ENCODE assay signal across 14 cellular contexts in genomic region chr2:205188516-205189138, GRCh38.
A peak's percentile ranks its signal among the peaks of the same experiment; 100 is the strongest.
DNase-seq lines count a peak whose midpoint lies in the region; ATAC-seq, FAIRE-seq and TF ChIP-seq lines count a peak whose summit lies in the region.
"Had no signal": no experiment of that assay in that cellular context is flagged by ENCODE, and none has a peak within 500 bp of the region (broad histone marks: within the 10 kb centered on the region; RNA-seq: fewer than 3 reads in every experiment).

No MANE protein-coding gene starts in this region.

- no peaks in the 10 kb centered on the region for H3K36me3 Mint-ChIP-seq in astrocyte (ENCODE audit: low read depth, unreplicated experiment)
- H3K36me3 Mint-ChIP-seq in activated T-cell treated with anti-CD3 and anti-CD28 coated beads, Interleukin-2, amount 50 U/mL, for 72 hours (ENCODE audit: insufficient read depth in 2 of 2) = no peaks in the 10 kb centered on the region
- H3K36me3 Mint-ChIP-seq: naive B cell had no signal

- FAIRE-seq in astrocyte (lab: Jason Lieb, UNC) = no peak
- FAIRE-seq: A204.1 had no signal

- intact Hi-C loops in tibial artery (cut with DNase I; ENCODE audit: low total_unique reads) = no loop called here

- H3K79me2 ChIP-seq in astrocyte (ENCODE audit: insufficient read depth, low read length) = no peaks in the 10 kb centered on the region

- no peaks in the 10 kb centered on the region for H3K9me3 ChIP-seq in astrocyte (ENCODE audit: insufficient read depth, low read depth, low read length)
- no peaks in the 10 kb centered on the region for H3K9me3 ChIP-seq in tibial artery

- H3K4me3 ChIP-seq in astrocyte (ENCODE audit: insufficient read depth, low read depth, low read length) = no peak overlapping the region
- no peak overlapping the region for H3K4me3 ChIP-seq in tibial artery

- no peaks in the 10 kb centered on the region for H3K27me3 ChIP-seq in astrocyte (ENCODE audit: insufficient read depth, low read length)
- no peaks in the 10 kb centered on the region for H3K27me3 ChIP-seq in tibial artery

- TF ChIP-seq CTCF in astrocyte (IDR thresholded peaks at IDR 0.05; ENCODE audit: insufficient read depth, low read depth, low read length) = no peak
- TF ChIP-seq CTCF in tibial artery (IDR thresholded peaks at IDR 0.05) = no peak

- DNase-seq in DMS53 (lab: John Stamatoyannopoulos, UW) (peak; percentile 12), DMS53 treated with DMSO at 0.1 percent for 48 hours (lab: John Stamatoyannopoulos, UW; ENCODE audit: unreplicated experiment) (no peak), astrocyte (ENCODE audit: low read depth) (peak; percentile 42), iPS-NIHi7 (ENCODE audit: extremely low spot score) (peak; percentile 37), tibial artery (peak; percentile 57 to 66), NCI-H2196 treated with DMSO at 0.1 percent for 48 hours (lab: John Stamatoyannopoulos, UW; ENCODE audit: unreplicated experiment) (no peak)
- DNase-seq in activated T-cell treated with anti-CD3 and anti-CD28 coated beads, Interleukin-2, amount 50 U/mL, for 72 hours = no peak
- DNase-seq: activated T-cell treated with anti-CD3 and anti-CD28 coated beads, Interleukin-2, amount 50 U/mL, for 1 hour; naive B cell; NCI-H1048; SW 1271 had no signal

- H4K20me1 ChIP-seq in astrocyte (ENCODE audit: insufficient read depth, low read length) = no peaks in the 10 kb centered on the region

- H3K4me1 Mint-ChIP-seq in astrocyte (ENCODE audit: low read depth, unreplicated experiment) = no peaks in the 10 kb centered on the region
- H3K4me1 Mint-ChIP-seq in activated T-cell treated with anti-CD3 and anti-CD28 coated beads, Interleukin-2, amount 50 U/mL, for 72 hours (ENCODE audit: low read depth) = no peaks in the 10 kb centered on the region
- H3K4me1 Mint-ChIP-seq: naive B cell had no signal

- no peak for ATAC-seq in activated T-cell treated with anti-CD3 and anti-CD28 coated beads, Interleukin-2, amount 50 U/mL, for 72 hours (replicated peaks in 1 of 2)
- no peak for ATAC-seq in GM19452 (IDR thresholded peaks at IDR 0.05; ENCODE audit: unreplicated experiment)

- no peak overlapping the region for H3K27ac Mint-ChIP-seq in astrocyte (ENCODE audit: unreplicated experiment)
- H3K27ac Mint-ChIP-seq in activated T-cell treated with anti-CD3 and anti-CD28 coated beads, Interleukin-2, amount 50 U/mL, for 72 hours = no peak overlapping the region
- H3K27ac Mint-ChIP-seq: naive B cell had no signal

- H3K9me3 Mint-ChIP-seq in astrocyte (ENCODE audit: unreplicated experiment) = no peaks in the 10 kb centered on the region
- H3K9me3 Mint-ChIP-seq in activated T-cell treated with anti-CD3 and anti-CD28 coated beads, Interleukin-2, amount 50 U/mL, for 72 hours = no peaks in the 10 kb centered on the region
- H3K9me3 Mint-ChIP-seq: naive B cell had no signal

- no peaks in the 10 kb centered on the region for H3K36me3 ChIP-seq in astrocyte (ENCODE audit: insufficient read depth, low read length)
- H3K36me3 ChIP-seq in tibial artery = peaks cover 4 to 5% (median 5%) of the 10 kb centered on the region in 3 donors

- no peak overlapping the region for H2AFZ ChIP-seq in astrocyte (ENCODE audit: low read depth, low read length)

- H3K27me3 Mint-ChIP-seq in astrocyte (ENCODE audit: low read depth, unreplicated experiment) = no peaks in the 10 kb centered on the region
- no peaks in the 10 kb centered on the region for H3K27me3 Mint-ChIP-seq in activated T-cell treated with anti-CD3 and anti-CD28 coated beads, Interleukin-2, amount 50 U/mL, for 72 hours (ENCODE audit: low read depth)
- H3K27me3 Mint-ChIP-seq: naive B cell had no signal

- H3K9ac ChIP-seq in astrocyte (ENCODE audit: low read length) = no peak overlapping the region

- H3K27ac ChIP-seq in astrocyte (ENCODE audit: low read depth, low read length) = no peak overlapping the region
- no peak overlapping the region for H3K27ac ChIP-seq in tibial artery
- H3K27ac ChIP-seq: epithelial cell of prostate had no signal

- H3K4me2 ChIP-seq in astrocyte (ENCODE audit: low read length) = peak overlapping the region; percentile 59

- peaks cover 6% of the 10 kb centered on the region for H3K4me1 ChIP-seq in astrocyte (ENCODE audit: insufficient read depth, low read length)
- H3K4me1 ChIP-seq in tibial artery = no peaks in the 10 kb centered on the region

- no peak overlapping the region for H3K4me3 Mint-ChIP-seq in astrocyte (ENCODE audit: unreplicated experiment)
- no peak overlapping the region for H3K4me3 Mint-ChIP-seq in activated T-cell treated with anti-CD3 and anti-CD28 coated beads, Interleukin-2, amount 50 U/mL, for 72 hours
- H3K4me3 Mint-ChIP-seq: naive B cell had no signal

Comparison
In these comparisons a context has a peak if more than half of its experiments do, and no peak if none do; other contexts are left out.
1. DNase-seq: peak in DMS53 (single experiment), astrocyte (single experiment), iPS-NIHi7 (single experiment) and tibial artery (2 of 2); none in DMS53 treated with DMSO at 0.1 percent for 48 hours (single experiment), activated T-cell treated with anti-CD3 and anti-CD28 coated beads, Interleukin-2, amount 50 U/mL, for 72 hours (0 of 2) and NCI-H2196 treated with DMSO at 0.1 percent for 48 hours (single experiment).